17 cellular contexts compared by ENCODE assay signal in the genomic region with DNA sequence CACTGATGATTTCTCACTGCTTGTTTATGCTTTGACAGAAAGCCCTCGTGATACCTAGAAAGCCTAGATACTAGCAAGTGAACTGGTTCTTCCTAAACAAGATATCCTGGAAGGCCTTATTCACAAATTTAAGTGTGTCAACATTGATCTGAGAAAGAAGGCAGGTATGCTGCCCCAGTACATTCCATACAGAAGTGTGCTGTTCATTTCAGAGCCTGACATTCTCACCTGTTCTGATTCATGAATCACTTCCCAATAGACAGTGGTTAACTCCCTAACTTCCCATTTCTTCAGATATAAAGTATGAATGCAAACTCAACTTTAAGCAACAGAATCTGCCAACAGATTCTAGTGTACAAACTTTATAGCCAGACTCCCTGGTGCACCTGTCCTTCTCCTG. TPM values are rescaled to one million over a fixed set of nuclear protein-coding genes. Genes with fewer than 3 reads are reported as not detected.
DNase-seq lines count a peak whose midpoint lies in the region; ATAC-seq and TF ChIP-seq lines count a peak whose summit lies in the region.
"Had no signal": no experiment of that assay in that cellular context is flagged by ENCODE, and none has a peak within 500 bp of the region (broad histone marks: within the 10 kb centered on the region; RNA-seq: fewer than 3 reads in every experiment).

No MANE protein-coding gene starts in this region.

- dilution Hi-C loops in mammary epithelial cell (cut with HindIII; ENCODE audit: low sequenced_read_pairs): no loop called here

- H3K4me1 Mint-ChIP-seq in neural progenitor cell: peaks cover 15% of the 10 kb centered on the region
- H3K4me1 Mint-ChIP-seq in activated CD4-positive, alpha-beta memory T cell treated with anti-CD3 and anti-CD28 coated beads, Interleukin-2, amount 10 ng/mL, durations not matched to agents 7 days and 5 days: peaks cover 3% of the 10 kb centered on the region
- H3K4me1 Mint-ChIP-seq in activated CD8-positive, alpha-beta T cell treated with anti-CD3 and anti-CD28 coated beads, Interleukin-2, amount 10 ng/mL, durations not matched to agents 7 days and 5 days (ENCODE audit: low read depth): no peaks in the 10 kb centered on the region
- H3K4me1 Mint-ChIP-seq: CD8-positive, alpha-beta memory T cell; IgD-negative memory B cell had no signal

- H3K27ac Mint-ChIP-seq in neural progenitor cell: peak overlapping the region; percentile 11
- no peak overlapping the region for H3K27ac Mint-ChIP-seq in activated CD4-positive, alpha-beta memory T cell treated with anti-CD3 and anti-CD28 coated beads, Interleukin-2, amount 10 ng/mL, durations not matched to agents 7 days and 5 days
- no peak overlapping the region for H3K27ac Mint-ChIP-seq in activated CD8-positive, alpha-beta T cell treated with anti-CD3 and anti-CD28 coated beads, Interleukin-2, amount 10 ng/mL, durations not matched to agents 7 days and 5 days
- H3K27ac Mint-ChIP-seq: CD8-positive, alpha-beta memory T cell; IgD-negative memory B cell had no signal

- CTCF ChIA-PET in mammary epithelial cell (lab: Charles Lee; ENCODE audit: low non-redundant PET): no interaction called here
- CTCF ChIA-PET in activated CD4-positive, alpha-beta memory T cell treated with anti-CD3 and anti-CD28 coated beads, Interleukin-2, amount 10 ng/mL, durations not matched to agents 7 days and 5 days (lab: Charles Lee): no interaction called here
- CTCF ChIA-PET in activated CD8-positive, alpha-beta T cell treated with anti-CD3 and anti-CD28 coated beads, Interleukin-2, amount 10 ng/mL, durations not matched to agents 7 days and 5 days (lab: Charles Lee): no interaction called here

- peak; percentile 54 for DNase-seq in mammary epithelial cell
- DNase-seq in breast epithelium (ENCODE audit: low spot score in 2 of 2): no peak
- DNase-seq in neural progenitor cell (ENCODE audit: low spot score): no peak
- DNase-seq in activated CD4-positive, alpha-beta memory T cell treated with anti-CD3 and anti-CD28 coated beads, Interleukin-2, amount 10 ng/mL, durations not matched to agents 7 days and 5 days: no peak
- DNase-seq in activated CD8-positive, alpha-beta T cell treated with anti-CD3 and anti-CD28 coated beads, Interleukin-2, amount 10 ng/mL, durations not matched to agents 7 days and 5 days: no peak
- no peak for DNase-seq in SW480 (ENCODE audit: low spot score)
- no peak for DNase-seq in HCEC 1CT
- DNase-seq: AML-193; Caco-2; CD8-positive, alpha-beta memory T cell; DND-41; GDM1; GM23248 had no signal

- peaks cover 4% of the 10 kb centered on the region for H3K9me3 Mint-ChIP-seq in neural progenitor cell
- H3K9me3 Mint-ChIP-seq in activated CD4-positive, alpha-beta memory T cell treated with anti-CD3 and anti-CD28 coated beads, Interleukin-2, amount 10 ng/mL, durations not matched to agents 7 days and 5 days: peaks cover 6% of the 10 kb centered on the region
- no peaks in the 10 kb centered on the region for H3K9me3 Mint-ChIP-seq in activated CD8-positive, alpha-beta T cell treated with anti-CD3 and anti-CD28 coated beads, Interleukin-2, amount 10 ng/mL, durations not matched to agents 7 days and 5 days (ENCODE audit: insufficient read depth)

- ATAC-seq in esophagus mucosa: peak; percentile 81
- ATAC-seq in activated CD8-positive, alpha-beta T cell treated with anti-CD3 and anti-CD28 coated beads, Interleukin-2, amount 10 ng/mL, durations not matched to agents 7 days and 5 days: no peak

- H3K9ac ChIP-seq in mammary epithelial cell (ENCODE audit: insufficient read depth, low read length) (no peak overlapping the region), neural progenitor cell (no peak overlapping the region)
- H3K9ac ChIP-seq: BLaER1, GM23248 had no signal

- H3F3A ChIP-seq in neural progenitor cell (ENCODE audit: low read depth): no peaks in the 10 kb centered on the region

- H2AFZ ChIP-seq in mammary epithelial cell (ENCODE audit: low read depth, low read length) (no peak overlapping the region), neural progenitor cell (replicated peaks) (no peak overlapping the region)
- H2AFZ ChIP-seq: GM23248 had no signal

- no peak for TF ChIP-seq POLR2A in breast epithelium (IDR thresholded peaks at IDR 0.05)

- 80% methylated on average over 1 of the region's 1 CpG for WGBS in mammary epithelial cell (ENCODE audit: low coverage, missing lambda C conversion rate)

- H3K36me3 ChIP-seq in mammary epithelial cell (ENCODE audit: insufficient read depth, low read length): no peaks in the 10 kb centered on the region
- H3K36me3 ChIP-seq in breast epithelium: no peaks in the 10 kb centered on the region
- no peaks in the 10 kb centered on the region for H3K36me3 ChIP-seq in neural progenitor cell

- H3K27me3 ChIP-seq in mammary epithelial cell (ENCODE audit: insufficient read depth, low read length): no peaks in the 10 kb centered on the region
- H3K27me3 ChIP-seq in breast epithelium: no peaks in the 10 kb centered on the region
- no peaks in the 10 kb centered on the region for H3K27me3 ChIP-seq in neural progenitor cell
- H3K27me3 ChIP-seq: BLaER1 had no signal

- H3K4me3 ChIP-seq in mammary epithelial cell (replicated peaks in 1 of 3; ENCODE audit: insufficient read depth in 1 of 3, low read depth in 2 of 3, low read length in 3 of 3) (no peak overlapping the region), breast epithelium (no peak overlapping the region), neural progenitor cell (no peak overlapping the region)
- H3K4me3 ChIP-seq: BLaER1, GM23248 had no signal

- intact Hi-C loops in mammary epithelial cell (cut with micrococcal nuclease): no loop called here
- intact Hi-C loops in breast epithelium (cut with DNase I; ENCODE audit: low total_unique reads): no loop called here

- H3K9me3 ChIP-seq in mammary epithelial cell (replicated peaks; ENCODE audit: insufficient read depth, low read length) (no peaks in the 10 kb centered on the region), breast epithelium (no peaks in the 10 kb centered on the region), neural progenitor cell (ENCODE audit: low read depth) (no peaks in the 10 kb centered on the region)
- H3K9me3 ChIP-seq: Caco-2 had no signal

- POLR2A ChIA-PET in activated CD4-positive, alpha-beta memory T cell treated with anti-CD3 and anti-CD28 coated beads, Interleukin-2, amount 10 ng/mL, durations not matched to agents 7 days and 5 days (lab: Charles Lee): no interaction called here
- POLR2A ChIA-PET in activated CD8-positive, alpha-beta T cell treated with anti-CD3 and anti-CD28 coated beads, Interleukin-2, amount 10 ng/mL, durations not matched to agents 7 days and 5 days (lab: Charles Lee): no interaction called here

- H3K79me2 ChIP-seq in mammary epithelial cell (ENCODE audit: insufficient read depth, low read length) (no peaks in the 10 kb centered on the region), neural progenitor cell (ENCODE audit: low read depth) (no peaks in the 10 kb centered on the region)

- H3K36me3 Mint-ChIP-seq in neural progenitor cell: no peaks in the 10 kb centered on the region
- H3K36me3 Mint-ChIP-seq in activated CD4-positive, alpha-beta memory T cell treated with anti-CD3 and anti-CD28 coated beads, Interleukin-2, amount 10 ng/mL, durations not matched to agents 7 days and 5 days (ENCODE audit: low read depth): no peaks in the 10 kb centered on the region
- no peaks in the 10 kb centered on the region for H3K36me3 Mint-ChIP-seq in activated CD8-positive, alpha-beta T cell treated with anti-CD3 and anti-CD28 coated beads, Interleukin-2, amount 10 ng/mL, durations not matched to agents 7 days and 5 days (ENCODE audit: low read depth)
- H3K36me3 Mint-ChIP-seq: CD8-positive, alpha-beta memory T cell; IgD-negative memory B cell had no signal

- no TSS peak for BruUV-seq in mammary epithelial cell (replicated peaks; lab: Mats Ljungman, UMichigan)

- H3K27ac ChIP-seq in mammary epithelial cell (ENCODE audit: insufficient read depth, low read depth, low read length) (no peak overlapping the region), breast epithelium (no peak overlapping the region), neural progenitor cell (no peak overlapping the region)
- H3K27ac ChIP-seq: 22Rv1, BLaER1, GM23248 had no signal

- no peak overlapping the region for H3K4me3 Mint-ChIP-seq in neural progenitor cell
- H3K4me3 Mint-ChIP-seq in activated CD4-positive, alpha-beta memory T cell treated with anti-CD3 and anti-CD28 coated beads, Interleukin-2, amount 10 ng/mL, durations not matched to agents 7 days and 5 days: no peak overlapping the region
- no peak overlapping the region for H3K4me3 Mint-ChIP-seq in activated CD8-positive, alpha-beta T cell treated with anti-CD3 and anti-CD28 coated beads, Interleukin-2, amount 10 ng/mL, durations not matched to agents 7 days and 5 days
- H3K4me3 Mint-ChIP-seq: CD8-positive, alpha-beta memory T cell; IgD-negative memory B cell had no signal

- H4K20me1 ChIP-seq in mammary epithelial cell (ENCODE audit: insufficient read depth, low read length) (no peaks in the 10 kb centered on the region), neural progenitor cell (ENCODE audit: low read depth) (no peaks in the 10 kb centered on the region)
- H4K20me1 ChIP-seq: BLaER1 had no signal

- H3K27me3 Mint-ChIP-seq in neural progenitor cell (ENCODE audit: insufficient read depth, low read depth): no peaks in the 10 kb centered on the region
- peaks cover 12% of the 10 kb centered on the region for H3K27me3 Mint-ChIP-seq in activated CD4-positive, alpha-beta memory T cell treated with anti-CD3 and anti-CD28 coated beads, Interleukin-2, amount 10 ng/mL, durations not matched to agents 7 days and 5 days
- peaks cover 10% of the 10 kb centered on the region for H3K27me3 Mint-ChIP-seq in activated CD8-positive, alpha-beta T cell treated with anti-CD3 and anti-CD28 coated beads, Interleukin-2, amount 10 ng/mL, durations not matched to agents 7 days and 5 days (ENCODE audit: low read depth)
- H3K27me3 Mint-ChIP-seq: IgD-negative memory B cell had no signal

- in situ Hi-C loops in mammary epithelial cell (cut with MboI; ENCODE audit: low sequenced_read_pairs in 2 of 2): no loop called here

- TF ChIP-seq CTCF in mammary epithelial cell (conservative IDR thresholded peaks at IDR 0.05 in 1 of 2, IDR thresholded peaks at IDR 0.05 in 1 of 2; ENCODE audit: extremely low read depth in 1 of 2, insufficient read depth in 1 of 2, low read depth in 1 of 2, low read length in 2 of 2): no peak
- no peak for TF ChIP-seq CTCF in breast epithelium (IDR thresholded peaks at IDR 0.05)
- no peak for TF ChIP-seq CTCF in neural progenitor cell (IDR thresholded peaks at IDR 0.05)

- H3K4me1 ChIP-seq in mammary epithelial cell (ENCODE audit: insufficient read depth, low read length): peaks cover 23% of the 10 kb centered on the region
- no peaks in the 10 kb centered on the region for H3K4me1 ChIP-seq in breast epithelium
- peaks cover 8% of the 10 kb centered on the region for H3K4me1 ChIP-seq in neural progenitor cell

- peak overlapping the region; percentile 34 for H3K4me2 ChIP-seq in mammary epithelial cell (ENCODE audit: insufficient read depth, low read depth, low read length)
- H3K4me2 ChIP-seq in neural progenitor cell: no peak overlapping the region
- H3K4me2 ChIP-seq: BLaER1 had no signal

RNA-seq across cellular contexts. Expression of gene RASSF10, which starts 15.5 kb away (rescaled TPM):
- 1 to 10 TPM; 6.0 to 7.5 TPM for total RNA-seq in mammary epithelial cell
- 2.1 TPM for polyA plus RNA-seq in mammary epithelial cell
- polyA minus RNA-seq in mammary epithelial cell: 1.9 TPM
- total RNA-seq in breast epithelium: 1 to 10 TPM in 2 of 3 donors, under 1 TPM in 1; 0.16 to 9.7 (median 3.9) TPM
- 11.3 TPM for total RNA-seq in esophagus mucosa
- total RNA-seq in neural progenitor cell (ENCODE audit: low replicate concordance): 2.9 and 3.1 TPM in 2 replicates
- not detected for total RNA-seq in activated CD4-positive, alpha-beta memory T cell treated with anti-CD3 and anti-CD28 coated beads, Interleukin-2, amount 10 ng/mL, durations not matched to agents 7 days and 5 days
- not detected for total RNA-seq in activated CD8-positive, alpha-beta T cell treated with anti-CD3 and anti-CD28 coated beads, Interleukin-2, amount 10 ng/mL, durations not matched to agents 7 days and 5 days
- total RNA-seq: CD8-positive, alpha-beta memory T cell; GM23248 had no signal
- polyA plus RNA-seq: CD8-positive, alpha-beta memory T cell; GM23248; IgD-negative memory B cell had no signal
